14 cellular contexts compared by ENCODE assay signal in genomic region chr3:107794664-107795443, GRCh38.
DNase-seq lines count a peak whose midpoint lies in the region; FAIRE-seq and TF ChIP-seq lines count a peak whose summit lies in the region.
"Had no signal": no experiment of that assay in that cellular context is flagged by ENCODE, and none has a peak within 500 bp of the region (broad histone marks: within the 10 kb centered on the region; RNA-seq: fewer than 3 reads in every experiment).

No MANE protein-coding gene starts in this region.

- BruUV-seq in MCF 10A (replicated peaks; lab: Mats Ljungman, UMichigan): no TSS peak
- BruUV-seq in mammary epithelial cell (replicated peaks; lab: Mats Ljungman, UMichigan): no TSS peak

- peak; percentile 18 for TF ChIP-seq CTCF in MCF 10A (IDR thresholded peaks at IDR 0.05; ENCODE audit: unreplicated experiment)
- TF ChIP-seq CTCF in mammary epithelial cell (conservative IDR thresholded peaks at IDR 0.05 in 1 of 2, IDR thresholded peaks at IDR 0.05 in 1 of 2; ENCODE audit: extremely low read depth in 1 of 2, insufficient read depth in 1 of 2, low read depth in 1 of 2, low read length in 2 of 2): peak in 1 of 2 donors; percentile 28
- peak in 2 of 3 experiments; percentile 30 to 36 for TF ChIP-seq CTCF in ascending aorta (IDR thresholded peaks at IDR 0.05)
- peak in 1 of 3 experiments; percentile 12 for TF ChIP-seq CTCF in keratinocyte (optimal IDR thresholded peaks at IDR 0.05 in 1 of 3, IDR thresholded peaks at IDR 0.05 in 1 of 3, conservative IDR thresholded peaks at IDR 0.05 in 1 of 3; ENCODE audit: extremely low read depth in 1 of 3, insufficient read depth in 2 of 3, low read length in 3 of 3)
- TF ChIP-seq CTCF in transverse colon (IDR thresholded peaks at IDR 0.05): peak in 3 of 5 experiments; percentile 12 to 17 (median 13)

- in situ Hi-C loops in mammary epithelial cell (cut with MboI; ENCODE audit: low sequenced_read_pairs in 2 of 2): no loop called here
- in situ Hi-C loops in transverse colon (cut with MboI; ENCODE audit: low pct_ligation_motif_present in 1 of 4, low pct_unique_long_range_greater_than_20kb in 1 of 4, low sequenced_read_pairs in 3 of 4): no loop called here

- H3K9ac ChIP-seq in mammary epithelial cell (ENCODE audit: insufficient read depth, low read length): no peak overlapping the region
- H3K9ac ChIP-seq in keratinocyte (ENCODE audit: control insufficient read depth, extremely low read depth, insufficient read depth, low read length): no peak overlapping the region
- H3K9ac ChIP-seq: BLaER1 treated with 17β-estradiol and CSF1 and Interleukin-3, amounts not matched to agents 10 nM and 100 nM had no signal

- no peak overlapping the region for H3K4me3 Mint-ChIP-seq in MCF 10A (ENCODE audit: unreplicated experiment)

- POLR2A ChIA-PET in MCF 10A (lab: Yijun Ruan, JAX): no interaction called here

- H3K4me2 ChIP-seq in mammary epithelial cell (ENCODE audit: insufficient read depth, low read depth, low read length) (no peak overlapping the region), keratinocyte (ENCODE audit: control insufficient read depth, extremely low read depth, insufficient read depth, low read depth, low read length) (no peak overlapping the region)

- H2AFZ ChIP-seq in mammary epithelial cell (ENCODE audit: low read depth, low read length) (no peak overlapping the region), keratinocyte (ENCODE audit: control insufficient read depth, low read length) (no peak overlapping the region)

- H3K4me3 ChIP-seq in mammary epithelial cell (replicated peaks in 1 of 3; ENCODE audit: insufficient read depth in 1 of 3, low read depth in 2 of 3, low read length in 3 of 3) (no peak overlapping the region), ascending aorta (no peak overlapping the region), keratinocyte (ENCODE audit: control insufficient read depth in 2 of 3, extremely low read depth in 1 of 3, insufficient read depth in 2 of 3, low read depth in 1 of 3, low read length in 3 of 3) (no peak overlapping the region), transverse colon (no peak overlapping the region)
- H3K4me3 ChIP-seq: BLaER1 treated with 17β-estradiol and CSF1 and Interleukin-3, amounts not matched to agents 10 nM and 100 nM had no signal

- no peak for TF ChIP-seq POLR2A in transverse colon (IDR thresholded peaks at IDR 0.05)

- peaks cover 14% of the 10 kb centered on the region for H3K4me1 ChIP-seq in mammary epithelial cell (ENCODE audit: insufficient read depth, low read length)
- peaks cover 6 to 41% of the 10 kb centered on the region in 2 donors for H3K4me1 ChIP-seq in ascending aorta
- H3K4me1 ChIP-seq in keratinocyte (ENCODE audit: control insufficient read depth, extremely low read depth, insufficient read depth, low read length): peaks cover 14% of the 10 kb centered on the region
- peaks cover 0 to 7% (median 0%) of the 10 kb centered on the region in 4 donors for H3K4me1 ChIP-seq in transverse colon

- H3K27me3 Mint-ChIP-seq in MCF 10A (ENCODE audit: insufficient read depth, unreplicated experiment): no peaks in the 10 kb centered on the region

- intact Hi-C loops in MCF 10A (cut with micrococcal nuclease) (loop anchor here (10.0 kb wide), 1 partner anchor 130 kb away; no protein-coding TSS in a partner anchor), mammary epithelial cell (cut with micrococcal nuclease) (no loop called here), ascending aorta (cut with DNase I) (loop anchor here (5.0 kb wide), 4 partner anchors 43 to 427 kb away; partner anchors contain the start of gene IFT57), transverse colon (cut with DNase I; ENCODE audit: low total_unique reads) (no loop called here)

- H3K36me3 Mint-ChIP-seq in MCF 10A (ENCODE audit: insufficient read depth, unreplicated experiment): peaks cover 63% of the 10 kb centered on the region

- no peaks in the 10 kb centered on the region for H3K9me1 ChIP-seq in keratinocyte (ENCODE audit: control insufficient read depth, extremely low read depth, insufficient read depth, low read length)

- 94% methylated on average over 7 of the region's 8 CpGs for WGBS in mammary epithelial cell (ENCODE audit: low coverage, missing lambda C conversion rate)
- WGBS in transverse colon (ENCODE audit: low coverage in 1 of 2), 2 donors: 90 to 91% methylated on average over 7 to 8 of the region's 8 CpGs

- CTCF ChIA-PET in MCF 10A (lab: Yijun Ruan, JAX): interaction anchor here (0.7 to 2.0 kb wide), 4 partner anchors 15 to 124 kb away, joined by 3 to 9 read pairs (median 4); no protein-coding TSS in a partner anchor
- CTCF ChIA-PET in mammary epithelial cell (lab: Charles Lee; ENCODE audit: low non-redundant PET): no interaction called here

- H3K27me3 ChIP-seq in mammary epithelial cell (ENCODE audit: insufficient read depth, low read length) (no peaks in the 10 kb centered on the region), ascending aorta (no peaks in the 10 kb centered on the region), keratinocyte (ENCODE audit: control insufficient read depth, extremely low read depth, insufficient read depth, low read length) (no peaks in the 10 kb centered on the region), transverse colon (no peaks in the 10 kb centered on the region)
- H3K27me3 ChIP-seq: BLaER1 treated with 17β-estradiol and CSF1 and Interleukin-3, amounts not matched to agents 10 nM and 100 nM had no signal

- DNase-seq in MCF 10A (ENCODE audit: unreplicated experiment) (peak; percentile 25), mammary epithelial cell (no peak), ascending aorta (ENCODE audit: low spot score in 2 of 2) (no peak), keratinocyte (ENCODE audit: low read depth, low spot score) (no peak), transverse colon (no peak), cerebellar cortex (ENCODE audit: low spot score) (no peak), hippocampal formation (lab: John Stamatoyannopoulos, UW) (no peak)
- no peak for DNase-seq in stimulated activated CD4-positive, alpha-beta T cell treated with anti-CD3 and anti-CD28 coated beads, Interleukin-4, amount 100 ng/mL, for 24 hours
- DNase-seq: activated effector memory CD4-positive, alpha-beta T cell treated with Interleukin-2 at 50 U/mL for 16 hours; GOT3; NCI-H524 treated with DMSO at 0.1 percent for 48 hours had no signal

- no peak overlapping the region for H3K27ac Mint-ChIP-seq in MCF 10A (ENCODE audit: low read depth, unreplicated experiment)

- H3K79me2 ChIP-seq in mammary epithelial cell (ENCODE audit: insufficient read depth, low read length) (no peaks in the 10 kb centered on the region), keratinocyte (ENCODE audit: control insufficient read depth, insufficient read depth, low read length) (no peaks in the 10 kb centered on the region)

- no peak overlapping the region for H3K27ac ChIP-seq in mammary epithelial cell (ENCODE audit: insufficient read depth, low read depth, low read length)
- H3K27ac ChIP-seq in ascending aorta: peak overlapping the region; percentile 15 to 67
- H3K27ac ChIP-seq in keratinocyte (ENCODE audit: control insufficient read depth, insufficient read depth, low read length): no peak overlapping the region
- peak overlapping the region in 1 of 4 donors; percentile 22 for H3K27ac ChIP-seq in transverse colon

- H4K20me1 ChIP-seq in mammary epithelial cell (ENCODE audit: insufficient read depth, low read length) (peaks cover 12% of the 10 kb centered on the region), keratinocyte (ENCODE audit: control insufficient read depth, extremely low read depth, insufficient read depth, low read length) (no peaks in the 10 kb centered on the region)
- H4K20me1 ChIP-seq: BLaER1 treated with 17β-estradiol and CSF1 and Interleukin-3, amounts not matched to agents 10 nM and 100 nM had no signal

- H3K9me3 ChIP-seq in mammary epithelial cell (replicated peaks; ENCODE audit: insufficient read depth, low read length) (no peaks in the 10 kb centered on the region), ascending aorta (no peaks in the 10 kb centered on the region), keratinocyte (ENCODE audit: control insufficient read depth, low read depth, low read length) (no peaks in the 10 kb centered on the region), transverse colon (no peaks in the 10 kb centered on the region)

- H3K36me3 ChIP-seq in mammary epithelial cell (ENCODE audit: insufficient read depth, low read length) (peaks cover 6% of the 10 kb centered on the region), ascending aorta (peaks cover 13 to 14% of the 10 kb centered on the region in 2 donors), keratinocyte (ENCODE audit: control insufficient read depth in 2 of 2, extremely low read depth in 1 of 2, insufficient read depth in 2 of 2, low read length in 2 of 2) (peaks cover 1 to 3% of the 10 kb centered on the region in 2 experiments), transverse colon (peaks cover 0 to 15% (median 1%) of the 10 kb centered on the region in 4 donors)

- no peaks in the 10 kb centered on the region for H3K4me1 Mint-ChIP-seq in MCF 10A (ENCODE audit: insufficient read depth, unreplicated experiment)

- TF ChIP-seq EP300 in transverse colon (IDR thresholded peaks at IDR 0.05; ENCODE audit: low read depth): no peak

- peak; percentile 29 for FAIRE-seq in keratinocyte (lab: Jason Lieb, UNC)
- FAIRE-seq: endothelial cell of umbilical vein, GM18507 had no signal

- no peaks in the 10 kb centered on the region for H3K9me3 Mint-ChIP-seq in MCF 10A (ENCODE audit: unreplicated experiment)

- dilution Hi-C loops in mammary epithelial cell (cut with HindIII; ENCODE audit: low sequenced_read_pairs): loop anchor here (5.0 kb wide), 1 partner anchor 62 kb away; no protein-coding TSS in a partner anchor
- dilution Hi-C loops in keratinocyte (cut with MboI; ENCODE audit: extremely low pct_ligation_motif_present, low sequenced_read_pairs): no loop called here

Comparison
In these comparisons a context has a peak if more than half of its experiments do, and no peak if none do; other contexts are left out.
1. intact Hi-C loops: an anchor here in MCF 10A (10.0 kb wide) and ascending aorta (5.0 kb wide); none called in mammary epithelial cell and transverse colon.
2. H3K27ac ChIP-seq: peak in ascending aorta (2 of 2); none in mammary epithelial cell (single experiment) and keratinocyte (single experiment).